In genomic region chr17:49191407-49191916, GRCh38 we compare ENCODE assay signal across 8 cellular contexts. TPM values are rescaled to one million over a fixed set of nuclear protein-coding genes. Genes with fewer than 3 reads are reported as not detected.
A peak's percentile ranks its signal among the peaks of the same experiment; 100 is the strongest.
DNase-seq lines count a peak whose midpoint lies in the region; ATAC-seq and TF ChIP-seq lines count a peak whose summit lies in the region.

No MANE protein-coding gene starts in this region.

- TF ChIP-seq CTCF in HFF-Myc (IDR thresholded peaks at IDR 0.05; ENCODE audit: low read depth, low read length, missing control alignments): no peak
- TF ChIP-seq CTCF in esophagus squamous epithelium (IDR thresholded peaks at IDR 0.05): no peak
- no peak for TF ChIP-seq CTCF in gastrocnemius medialis (IDR thresholded peaks at IDR 0.05 in 4 of 5, conservative IDR thresholded peaks at IDR 0.05 in 1 of 5)

- H3K4me1 ChIP-seq in ES-I3 (ENCODE audit: insufficient read depth, low read length) (no peaks in the 10 kb centered on the region; the same call in 1 of the 2 replicates), esophagus squamous epithelium (peaks cover 0 to 31% (median 0%) of the 10 kb centered on the region in 3 donors), gastrocnemius medialis (peaks cover 0 to 3% of the 10 kb centered on the region in 2 donors)

- WGBS in esophagus squamous epithelium, 2 donors: 2 to 4% methylated on average over 8 of the region's 8 CpGs

- in situ Hi-C loops in gastrocnemius medialis (cut with MboI; ENCODE audit: low sequenced_read_pairs in 4 of 4): loop anchor here in 1 of 4 donors (25.0 kb wide), 1 partner anchor 221 kb away; the partner anchor contains the start of gene PHB1

- intact Hi-C loops in esophagus squamous epithelium (cut with DNase I): no loop called here
- intact Hi-C loops in gastrocnemius medialis (cut with DNase I; ENCODE audit: low total_unique reads): loop anchor here (1.0 to 5.0 kb wide), 5 partner anchors 170 to 1516 kb away; partner anchors contain the start of genes ANKRD40, CALCOCO2, SP2 and SPOP

- H3K4me3 ChIP-seq in HFF-Myc (replicated peaks; ENCODE audit: low read depth, low read length) (peak overlapping the region; percentile 65), SK-N-MC (peak overlapping the region; percentile 99), esophagus squamous epithelium (peak overlapping the region; percentile 48 to 88 (median 84)), gastrocnemius medialis (peak overlapping the region; percentile 68 to 92 (median 86))

- ATAC-seq in gastrocnemius medialis: no peak

- H3K27me3 ChIP-seq in esophagus squamous epithelium: no peaks in the 10 kb centered on the region
- no peaks in the 10 kb centered on the region for H3K27me3 ChIP-seq in gastrocnemius medialis

- no peak for TF ChIP-seq POLR2A in esophagus squamous epithelium (IDR thresholded peaks at IDR 0.05)
- no peak for TF ChIP-seq POLR2A in gastrocnemius medialis (IDR thresholded peaks at IDR 0.05)

- H3K36me3 ChIP-seq in ES-I3 (ENCODE audit: insufficient read depth, low read length): no peaks in the 10 kb centered on the region
- no peaks in the 10 kb centered on the region for H3K36me3 ChIP-seq in SK-N-MC (ENCODE audit: insufficient read depth, low read length)
- H3K36me3 ChIP-seq in esophagus squamous epithelium: no peaks in the 10 kb centered on the region
- H3K36me3 ChIP-seq in gastrocnemius medialis: no peaks in the 10 kb centered on the region

- H3K9ac ChIP-seq in ES-I3 (ENCODE audit: low read depth, low read length): peak overlapping the region; percentile 85
- peak overlapping the region; percentile 99 for H3K9ac ChIP-seq in SK-N-MC (ENCODE audit: insufficient read length)

- H3K9me3 ChIP-seq in ES-I3 (ENCODE audit: control insufficient read depth, insufficient read depth, low read length): no peaks in the 10 kb centered on the region
- no peaks in the 10 kb centered on the region for H3K9me3 ChIP-seq in SK-N-MC (ENCODE audit: low read depth, low read length)
- no peaks in the 10 kb centered on the region for H3K9me3 ChIP-seq in esophagus squamous epithelium
- H3K9me3 ChIP-seq in gastrocnemius medialis: no peaks in the 10 kb centered on the region

- peak overlapping the region; percentile 99 for H3K27ac ChIP-seq in SK-N-MC
- H3K27ac ChIP-seq in esophagus squamous epithelium: peak overlapping the region; percentile 89 to 98 (median 96)
- peak overlapping the region; percentile 93 to 99 (median 97) for H3K27ac ChIP-seq in gastrocnemius medialis

- DNase-seq in HFF-Myc (ENCODE audit: extremely low read depth, low read depth) (no peak), SK-N-MC (ENCODE audit: low read depth, low spot score) (peak; percentile 53), esophagus squamous epithelium (lab: John Stamatoyannopoulos, UW) (no peak), gastrocnemius medialis (no peak), NCI-H1436 treated with DMSO at 0.1 percent for 48 hours (lab: John Stamatoyannopoulos, UW) (no peak), D341Med (ENCODE audit: low spot score) (no peak)
- DNase-seq in stimulated activated CD4-positive, alpha-beta T cell treated with anti-CD3 and anti-CD28 coated beads, Interleukin-15, amount 100 ng/mL, for 24 hours: no peak

RNA-seq across cellular contexts. Expression of gene GNGT2, which starts 18.9 kb away (rescaled TPM):
- 1 to 10 TPM in 2 of 4 donors, not detected in 2; 1.4 to 1.7 TPM for total RNA-seq in esophagus squamous epithelium
- total RNA-seq in gastrocnemius medialis: not detected

RNA-seq across cellular contexts. Expression of gene ABI3, which starts 19.0 kb away (rescaled TPM):
- total RNA-seq in esophagus squamous epithelium (1 to 10 TPM; 1.5 to 8.8 (median 4.2) TPM), gastrocnemius medialis (1 to 10 TPM; 1.2 to 2.6 (median 2.4) TPM)

RNA-seq across cellular contexts. Expression of gene PHOSPHO1, which starts 39.1 kb away (rescaled TPM):
- 1 to 10 TPM in 1 of 4 donors, under 1 TPM in 1, not detected in 2; 0.38 to 2.4 TPM for total RNA-seq in esophagus squamous epithelium
- total RNA-seq in gastrocnemius medialis: 1 to 10 TPM in 3 of 4 donors, not detected in 1; 1.0 to 3.7 (median 2.1) TPM

RNA-seq across cellular contexts. Expression of gene B4GALNT2, which starts 58.9 kb away (rescaled TPM):
- total RNA-seq in esophagus squamous epithelium: under 1 TPM in 1 of 4 donors, not detected in 3; 0.04 TPM
- total RNA-seq in gastrocnemius medialis: under 1 TPM in 1 of 4 donors, not detected in 3; 0.22 TPM
